ENCODE assay signal across 15 cellular contexts in the genomic region with DNA sequence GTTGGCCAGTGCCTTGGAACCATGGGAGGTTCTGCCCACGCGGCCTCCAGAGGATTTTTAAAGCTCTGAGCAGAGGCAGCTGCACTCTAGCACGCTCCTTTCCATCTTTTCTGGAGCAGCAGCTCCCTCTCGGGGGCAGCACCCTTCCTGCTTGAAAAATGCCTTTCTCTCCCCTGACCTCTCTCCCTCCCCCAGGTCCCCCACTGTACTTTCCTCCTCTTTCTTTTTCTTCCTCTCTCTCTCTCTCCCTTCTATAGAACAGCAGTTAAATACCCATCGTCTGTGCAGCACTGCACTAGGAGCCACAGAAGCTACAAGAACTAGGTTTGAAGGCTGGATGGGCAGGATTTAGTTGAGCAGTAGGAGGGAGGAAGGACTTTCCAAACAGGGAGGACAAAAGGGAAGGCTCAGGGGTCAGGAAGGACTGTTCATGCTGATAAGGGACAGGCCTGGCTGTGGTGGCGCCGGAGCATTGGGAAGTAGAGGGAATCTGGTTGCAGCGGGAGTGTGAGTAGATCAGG. TPM values are rescaled to one million over a fixed set of nuclear protein-coding genes. Genes with fewer than 3 reads are reported as not detected.
DNase-seq lines count a peak whose midpoint lies in the region; ATAC-seq and TF ChIP-seq lines count a peak whose summit lies in the region.
"Had no signal": no experiment of that assay in that cellular context is flagged by ENCODE, and none has a peak within 500 bp of the region (broad histone marks: within the 10 kb centered on the region; RNA-seq: fewer than 3 reads in every experiment).

No MANE protein-coding gene starts in this region.

- TF ChIP-seq CTCF in OCI-LY7 (conservative IDR thresholded peaks at IDR 0.05; ENCODE audit: low read length) (0 out of 2 replicates have a peak, but pooled peaks have one; percentile 29), epithelial cell of proximal tubule (conservative IDR thresholded peaks at IDR 0.05; ENCODE audit: low read depth, low read length) (peak; percentile 11), upper lobe of left lung (IDR thresholded peaks at IDR 0.05) (peak in 2 of 6 experiments; percentile 8 to 10), MM.1S (IDR thresholded peaks at IDR 0.05; ENCODE audit: low read length) (no peak), foreskin keratinocyte (conservative IDR thresholded peaks at IDR 0.05) (no peak)

- no peaks in the 10 kb centered on the region for H3K9me3 ChIP-seq in OCI-LY7 (ENCODE audit: low read length)
- no peaks in the 10 kb centered on the region for H3K9me3 ChIP-seq in upper lobe of left lung
- no peaks in the 10 kb centered on the region for H3K9me3 ChIP-seq in MM.1S (replicated peaks; ENCODE audit: insufficient read depth, low read length)
- H3K9me3 ChIP-seq: stomach had no signal

- intact Hi-C loops in OCI-LY7 (cut with micrococcal nuclease; ENCODE audit: unreplicated experiment), result no loop called here

- ATAC-seq in upper lobe of left lung (ENCODE audit: low FRiP score in 2 of 2), result no peak
- no peak for ATAC-seq in foreskin keratinocyte
- ATAC-seq: naive thymus-derived CD8-positive, alpha-beta T cell had no signal

- BruUV-seq in OCI-LY7 (replicated peaks; lab: Mats Ljungman, UMichigan), result no TSS peak

- H3K27me3 ChIP-seq in mesendoderm (ENCODE audit: insufficient read depth, low read length, poor library complexity), result no peaks in the 10 kb centered on the region
- H3K27me3 ChIP-seq in upper lobe of left lung, result no peaks in the 10 kb centered on the region
- no peaks in the 10 kb centered on the region for H3K27me3 ChIP-seq in MM.1S (replicated peaks; ENCODE audit: insufficient read depth, low read length)
- H3K27me3 ChIP-seq in foreskin keratinocyte, result peaks cover 40% of the 10 kb centered on the region

- H4K20me1 ChIP-seq in OCI-LY7 (ENCODE audit: insufficient read depth, low read length), result no peaks in the 10 kb centered on the region
- H4K20me1 ChIP-seq in MM.1S (ENCODE audit: insufficient read depth, low read length), result no peaks in the 10 kb centered on the region

- no peak overlapping the region for H2AK5ac ChIP-seq in mesendoderm (ENCODE audit: low read length)

- POLR2A ChIA-PET in OCI-LY7 (lab: Charles Lee), result interaction anchor here (0.6 to 1.1 kb wide), 2 partner anchors 144 to 244 kb away, joined by 4 read pairs; no protein-coding TSS in a partner anchor

- no peak overlapping the region for H4K8ac ChIP-seq in mesendoderm (ENCODE audit: low read depth, low read length)

- H3F3A ChIP-seq in MM.1S (ENCODE audit: insufficient read depth, low read length), result no peaks in the 10 kb centered on the region

- H3K4me1 ChIP-seq in OCI-LY7 (ENCODE audit: insufficient read depth, low read length, poor library complexity, severe bottlenecking) (no peaks in the 10 kb centered on the region), mesendoderm (ENCODE audit: control insufficient read depth, low read depth, low read length) (peaks cover 24% of the 10 kb centered on the region), upper lobe of left lung (peaks cover 37 to 65% (median 40%) of the 10 kb centered on the region in 4 donors), MM.1S (ENCODE audit: low read length) (no peaks in the 10 kb centered on the region), foreskin keratinocyte (no peaks in the 10 kb centered on the region)

- no peak overlapping the region for H4K5ac ChIP-seq in mesendoderm (ENCODE audit: low read length)

- H2BK5ac ChIP-seq in mesendoderm (ENCODE audit: low read length), result no peak overlapping the region

- H3K18ac ChIP-seq in mesendoderm (ENCODE audit: low read length), result no peak overlapping the region

- H3K4me3 ChIP-seq in OCI-LY7 (ENCODE audit: low read depth, low read length, poor library complexity, severe bottlenecking) (no peak overlapping the region), epithelial cell of proximal tubule (ENCODE audit: low read depth, low read length) (no peak overlapping the region), mesendoderm (ENCODE audit: low read length) (no peak overlapping the region), upper lobe of left lung (no peak overlapping the region), MM.1S (ENCODE audit: low read length) (no peak overlapping the region)
- H3K4me3 ChIP-seq: stomach had no signal

- no peak for TF ChIP-seq EP300 in upper lobe of left lung (IDR thresholded peaks at IDR 0.05)

- CTCF ChIA-PET in OCI-LY7 (lab: Charles Lee; ENCODE audit: unreplicated experiment), result no interaction called here

- H3K79me1 ChIP-seq in mesendoderm (ENCODE audit: low read length), result peaks cover 19% of the 10 kb centered on the region

- DNase-seq in OCI-LY7 (ENCODE audit: low spot score) (peak; percentile 16), epithelial cell of proximal tubule (ENCODE audit: low read depth) (no peak), mesendoderm (no peak), upper lobe of left lung (no peak), MM.1S (no peak), foreskin keratinocyte (no peak), NCI-H1417 treated with DMSO at 0.1 percent for 48 hours (lab: John Stamatoyannopoulos, UW) (no peak), NCI-H1105 treated with DMSO at 0.1 percent for 48 hours (lab: John Stamatoyannopoulos, UW) (no peak)
- DNase-seq: activated B cell treated with CpG ODN at 0.5 μM for 24 hours; activated T-cell treated with anti-CD3 and anti-CD28 coated beads for 4 hours; CD4-positive, alpha-beta T cell; GDM1; HCEC 1CT; naive thymus-derived CD8-positive, alpha-beta T cell; stomach had no signal

- H3K56ac ChIP-seq in mesendoderm (ENCODE audit: low read length), result peak overlapping the region; percentile 34

- no peak overlapping the region for H2BK120ac ChIP-seq in mesendoderm (ENCODE audit: low read depth, low read length)

- no peak overlapping the region for H2BK15ac ChIP-seq in mesendoderm (replicated peaks; ENCODE audit: low read depth)

- H3K27ac ChIP-seq in OCI-LY7 (ENCODE audit: low read depth, low read length, poor library complexity, severe bottlenecking) (no peak overlapping the region), mesendoderm (ENCODE audit: low read depth, low read length) (no peak overlapping the region), upper lobe of left lung (peak overlapping the region in 3 of 4 donors; percentile 38 to 60 (median 39)), MM.1S (ENCODE audit: low read length) (no peak overlapping the region), foreskin keratinocyte (no peak overlapping the region)

- H3K9ac ChIP-seq in mesendoderm (ENCODE audit: low read length), result no peak overlapping the region
- no peak overlapping the region for H3K9ac ChIP-seq in MM.1S (ENCODE audit: low read length)

- H3K23ac ChIP-seq in mesendoderm (ENCODE audit: low read length), result no peak overlapping the region

- WGBS in mesendoderm (ENCODE audit: extremely low coverage, insufficient coverage, low lambda C conversion rate), result no CpG with 5 or more reads among the region's 8 CpGs
- 49 to 51% methylated on average over 8 of the region's 8 CpGs for WGBS in upper lobe of left lung, 2 donors

- H3K79me2 ChIP-seq in OCI-LY7 (ENCODE audit: insufficient read depth, low read depth, low read length) (no peaks in the 10 kb centered on the region), mesendoderm (ENCODE audit: control insufficient read depth, insufficient read depth, low read length) (peaks cover 17% of the 10 kb centered on the region), MM.1S (ENCODE audit: low read length) (no peaks in the 10 kb centered on the region)

- H2AFZ ChIP-seq in OCI-LY7 (ENCODE audit: low read length), result no peak overlapping the region
- no peak overlapping the region for H2AFZ ChIP-seq in MM.1S (ENCODE audit: low read length)

- H3K9me2 ChIP-seq in OCI-LY7 (ENCODE audit: insufficient read depth, low read length) (no peaks in the 10 kb centered on the region), MM.1S (replicated peaks; ENCODE audit: insufficient read depth, low read length) (no peaks in the 10 kb centered on the region)

- no peaks in the 10 kb centered on the region for H3K36me3 ChIP-seq in OCI-LY7 (ENCODE audit: insufficient read depth, low read length)
- peaks cover 2% of the 10 kb centered on the region for H3K36me3 ChIP-seq in mesendoderm (ENCODE audit: control insufficient read depth, insufficient read depth, low read length)
- no peaks in the 10 kb centered on the region for H3K36me3 ChIP-seq in upper lobe of left lung
- no peaks in the 10 kb centered on the region for H3K36me3 ChIP-seq in MM.1S (replicated peaks; ENCODE audit: insufficient read depth, low read length)
- H3K36me3 ChIP-seq: stomach had no signal

- no peak overlapping the region for H3K4ac ChIP-seq in mesendoderm (ENCODE audit: low read depth, low read length)

- no peak for TF ChIP-seq POLR2A in upper lobe of left lung (IDR thresholded peaks at IDR 0.05)

- H3K4me2 ChIP-seq in OCI-LY7 (ENCODE audit: low read length), result no peak overlapping the region
- no peak overlapping the region for H3K4me2 ChIP-seq in mesendoderm (ENCODE audit: low read length)
- no peak overlapping the region for H3K4me2 ChIP-seq in MM.1S (ENCODE audit: low read depth, low read length)

RNA-seq across cellular contexts. Expression of a gene that starts 4.4 kb away (rescaled TPM):
- total RNA-seq in OCI-LY7 (2014; rRNA removed; shearing (Covaris generic)), result 0.16 and 1.8 TPM in 2 replicates
- total RNA-seq in OCI-LY7 (2022), result 0.15 and 0.23 TPM in 2 replicates
- 24.7 and 30.8 TPM in 2 replicates for total RNA-seq in epithelial cell of proximal tubule
- 9.9 TPM for polyA plus RNA-seq in mesendoderm (2013, experiment 1 of 2)
- 9.9 TPM for polyA plus RNA-seq in mesendoderm (2013, experiment 2 of 2)
- total RNA-seq in upper lobe of left lung, result 10 to 100 TPM in 5 of 6 donors, 1 to 10 TPM in 1; 7.9 to 36.4 (median 13.0) TPM
- total RNA-seq in foreskin keratinocyte, result 0.11 and 0.34 TPM in 2 replicates
- polyA plus RNA-seq in foreskin keratinocyte, result 0.02 and 0.07 TPM in 2 replicates

Comparison
In these comparisons a context has a peak if more than half of its experiments do, and no peak if none do; other contexts are left out.
1. H3K27ac ChIP-seq: peak in upper lobe of left lung (3 of 4); none in OCI-LY7 (single experiment), mesendoderm (single experiment), MM.1S (single experiment) and foreskin keratinocyte (single experiment).
2. CTCF ChIP-seq: peak in OCI-LY7 (single experiment) and epithelial cell of proximal tubule (single experiment); none in MM.1S (single experiment) and foreskin keratinocyte (single experiment).